Comparison of ENCODE assay signal across 1 cellular context in the genomic region with DNA sequence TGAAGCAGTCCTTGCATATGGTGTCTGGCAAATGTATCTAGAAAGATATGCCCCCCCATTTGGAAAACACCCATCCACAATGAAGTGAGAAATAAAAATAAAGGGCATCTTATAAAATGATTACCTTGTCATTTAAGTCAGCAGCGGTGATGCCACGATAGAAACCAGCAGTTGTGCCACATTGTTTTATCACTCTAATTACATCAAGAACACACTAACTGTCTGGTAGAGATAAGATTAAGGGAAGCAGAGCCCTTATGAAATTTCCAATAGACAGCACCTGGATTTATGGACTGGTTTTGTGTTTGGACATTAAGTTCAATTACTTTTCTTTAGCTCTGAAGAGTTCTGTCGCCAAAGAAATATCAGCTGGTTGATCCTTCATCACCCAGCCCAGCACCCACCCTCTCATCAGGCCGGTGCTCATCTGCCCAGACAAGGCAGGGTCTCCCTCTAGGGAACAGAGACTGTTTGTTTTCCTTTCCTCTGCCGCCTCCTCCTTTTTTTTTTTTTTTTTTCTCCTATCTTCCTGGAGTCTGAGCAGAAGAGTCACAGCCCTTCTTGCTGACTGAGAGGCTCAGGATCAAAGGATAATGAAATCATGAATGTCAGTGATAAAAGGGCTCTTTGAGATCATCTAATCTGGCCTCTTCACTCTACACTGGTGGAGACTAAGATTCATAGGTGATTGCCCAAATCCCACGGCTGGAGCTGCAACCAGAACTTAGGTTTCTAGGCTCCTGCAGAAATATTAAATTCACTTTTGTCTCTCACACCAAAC.
A peak's percentile ranks its signal among the peaks of the same experiment; 100 is the strongest.
TF ChIP-seq lines count a peak whose summit lies in the region.

No MANE protein-coding gene starts in this region.

TF ChIP-seq in SK-N-SH treated with all-trans-retinoic acid at 6 μM for 48 hours, 23 proteins besides CTCF, POLR2A, EP300 and RAD21 (continued from another document):
- TF ChIP-seq, protein P1, sequence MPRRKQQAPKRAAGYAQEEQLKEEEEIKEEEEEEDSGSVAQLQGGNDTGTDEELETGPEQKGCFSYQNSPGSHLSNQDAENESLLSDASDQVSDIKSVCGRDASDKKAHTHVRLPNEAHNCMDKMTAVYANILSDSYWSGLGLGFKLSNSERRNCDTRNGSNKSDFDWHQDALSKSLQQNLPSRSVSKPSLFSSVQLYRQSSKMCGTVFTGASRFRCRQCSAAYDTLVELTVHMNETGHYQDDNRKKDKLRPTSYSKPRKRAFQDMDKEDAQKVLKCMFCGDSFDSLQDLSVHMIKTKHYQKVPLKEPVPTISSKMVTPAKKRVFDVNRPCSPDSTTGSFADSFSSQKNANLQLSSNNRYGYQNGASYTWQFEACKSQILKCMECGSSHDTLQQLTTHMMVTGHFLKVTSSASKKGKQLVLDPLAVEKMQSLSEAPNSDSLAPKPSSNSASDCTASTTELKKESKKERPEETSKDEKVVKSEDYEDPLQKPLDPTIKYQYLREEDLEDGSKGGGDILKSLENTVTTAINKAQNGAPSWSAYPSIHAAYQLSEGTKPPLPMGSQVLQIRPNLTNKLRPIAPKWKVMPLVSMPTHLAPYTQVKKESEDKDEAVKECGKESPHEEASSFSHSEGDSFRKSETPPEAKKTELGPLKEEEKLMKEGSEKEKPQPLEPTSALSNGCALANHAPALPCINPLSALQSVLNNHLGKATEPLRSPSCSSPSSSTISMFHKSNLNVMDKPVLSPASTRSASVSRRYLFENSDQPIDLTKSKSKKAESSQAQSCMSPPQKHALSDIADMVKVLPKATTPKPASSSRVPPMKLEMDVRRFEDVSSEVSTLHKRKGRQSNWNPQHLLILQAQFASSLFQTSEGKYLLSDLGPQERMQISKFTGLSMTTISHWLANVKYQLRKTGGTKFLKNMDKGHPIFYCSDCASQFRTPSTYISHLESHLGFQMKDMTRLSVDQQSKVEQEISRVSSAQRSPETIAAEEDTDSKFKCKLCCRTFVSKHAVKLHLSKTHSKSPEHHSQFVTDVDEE (CRISPR knock-in tag; IDR thresholded peaks at IDR 0.05): peak; percentile 98
- no peak for TF ChIP-seq RARB (CRISPR knock-in tag; IDR thresholded peaks at IDR 0.05)
- TF ChIP-seq TOX (CRISPR knock-in tag; IDR thresholded peaks at IDR 0.05; ENCODE audit: borderline replicate concordance): no peak
- TF ChIP-seq, protein P2, sequence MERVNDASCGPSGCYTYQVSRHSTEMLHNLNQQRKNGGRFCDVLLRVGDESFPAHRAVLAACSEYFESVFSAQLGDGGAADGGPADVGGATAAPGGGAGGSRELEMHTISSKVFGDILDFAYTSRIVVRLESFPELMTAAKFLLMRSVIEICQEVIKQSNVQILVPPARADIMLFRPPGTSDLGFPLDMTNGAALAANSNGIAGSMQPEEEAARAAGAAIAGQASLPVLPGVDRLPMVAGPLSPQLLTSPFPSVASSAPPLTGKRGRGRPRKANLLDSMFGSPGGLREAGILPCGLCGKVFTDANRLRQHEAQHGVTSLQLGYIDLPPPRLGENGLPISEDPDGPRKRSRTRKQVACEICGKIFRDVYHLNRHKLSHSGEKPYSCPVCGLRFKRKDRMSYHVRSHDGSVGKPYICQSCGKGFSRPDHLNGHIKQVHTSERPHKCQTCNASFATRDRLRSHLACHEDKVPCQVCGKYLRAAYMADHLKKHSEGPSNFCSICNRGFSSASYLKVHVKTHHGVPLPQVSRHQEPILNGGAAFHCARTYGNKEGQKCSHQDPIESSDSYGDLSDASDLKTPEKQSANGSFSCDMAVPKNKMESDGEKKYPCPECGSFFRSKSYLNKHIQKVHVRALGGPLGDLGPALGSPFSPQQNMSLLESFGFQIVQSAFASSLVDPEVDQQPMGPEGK (CRISPR knock-in tag; IDR thresholded peaks at IDR 0.05; ENCODE audit: borderline replicate concordance): peak; percentile 84; the same call in 1 of the 2 replicates
- no peak; the same call in 1 of the 2 replicates for TF ChIP-seq POU6F1 (CRISPR knock-in tag; IDR thresholded peaks at IDR 0.05; ENCODE audit: borderline replicate concordance, low read depth)
- TF ChIP-seq GLIS3 (CRISPR knock-in tag; IDR thresholded peaks at IDR 0.05): peak; percentile 95
- no peak for TF ChIP-seq ZC3H10 (CRISPR knock-in tag; IDR thresholded peaks at IDR 0.05)
- 0 out of 2 replicates have a peak, but pooled peaks have one; percentile 42 for TF ChIP-seq SNAI2 (CRISPR knock-in tag; IDR thresholded peaks at IDR 0.05)
- no peak for TF ChIP-seq OSR1 (CRISPR knock-in tag; IDR thresholded peaks at IDR 0.05)
- TF ChIP-seq BACH2 (CRISPR knock-in tag; IDR thresholded peaks at IDR 0.05; ENCODE audit: borderline replicate concordance): no peak; the same call in 1 of the 2 replicates
- TF ChIP-seq CREB5 (CRISPR knock-in tag; IDR thresholded peaks at IDR 0.05; ENCODE audit: low read depth): peak; percentile 65; the same call in 1 of the 2 replicates
